ENCODE assay signal across 8 cellular contexts in genomic region chr18:44507729-44508325, GRCh38.
DNase-seq lines count a peak whose midpoint lies in the region; ATAC-seq, FAIRE-seq and TF ChIP-seq lines count a peak whose summit lies in the region.

No MANE protein-coding gene starts in this region.

- peak overlapping the region; percentile 80 for H3K27ac ChIP-seq in mesodermal cell (ENCODE audit: low read depth, low read length, severe bottlenecking)
- no peak overlapping the region for H3K27ac ChIP-seq in prostate gland
- no peak overlapping the region for H3K27ac ChIP-seq in breast epithelium

- H3K4me3 ChIP-seq in mesodermal cell (ENCODE audit: extremely low read depth, insufficient read depth, low read length, poor library complexity, severe bottlenecking) (no peak overlapping the region), prostate gland (no peak overlapping the region), breast epithelium (no peak overlapping the region)

- ATAC-seq in GM18508 (IDR thresholded peaks at IDR 0.05; ENCODE audit: insufficient read depth, unreplicated experiment): peak; percentile 75
- ATAC-seq in HG02884 (IDR thresholded peaks at IDR 0.05; ENCODE audit: unreplicated experiment): peak; percentile 71

- no peaks in the 10 kb centered on the region for H3K4me1 ChIP-seq in mesodermal cell (ENCODE audit: control insufficient read depth, insufficient read depth, low read length, poor library complexity, severe bottlenecking)
- no peaks in the 10 kb centered on the region for H3K4me1 ChIP-seq in prostate gland (replicated peaks)
- no peaks in the 10 kb centered on the region for H3K4me1 ChIP-seq in breast epithelium

- H3K9me3 ChIP-seq in mesodermal cell (ENCODE audit: control insufficient read depth, low read length): no peaks in the 10 kb centered on the region
- no peaks in the 10 kb centered on the region for H3K9me3 ChIP-seq in prostate gland
- H3K9me3 ChIP-seq in breast epithelium: no peaks in the 10 kb centered on the region

- no peak for TF ChIP-seq POLR2A in prostate gland (IDR thresholded peaks at IDR 0.05)
- no peak for TF ChIP-seq POLR2A in breast epithelium (IDR thresholded peaks at IDR 0.05)

- H3K36me3 ChIP-seq in mesodermal cell (ENCODE audit: control insufficient read depth, insufficient read depth, low read length): no peaks in the 10 kb centered on the region
- no peaks in the 10 kb centered on the region for H3K36me3 ChIP-seq in prostate gland
- H3K36me3 ChIP-seq in breast epithelium: no peaks in the 10 kb centered on the region

- intact Hi-C loops in prostate gland (cut with DNase I) (no loop called here), breast epithelium (cut with DNase I; ENCODE audit: low total_unique reads) (no loop called here)

- DNase-seq in UCSD-AML1 (lab: John Stamatoyannopoulos, UW; ENCODE audit: unreplicated experiment): peak; percentile 87
- no peak for DNase-seq in prostate gland (ENCODE audit: low spot score)
- DNase-seq in breast epithelium (ENCODE audit: low spot score in 2 of 2): no peak
- no peak for DNase-seq in DMS79 treated with DMSO at 0.1 percent for 48 hours (lab: John Stamatoyannopoulos, UW)
- DNase-seq in D721Med (ENCODE audit: insufficient read length, low spot score): no peak

- WGBS in mesodermal cell (ENCODE audit: insufficient coverage in 2 of 2), 2 experiments: 69 to 84% methylated on average over 2 to 4 of the region's 6 CpGs
- 84% methylated on average over 6 of the region's 6 CpGs for WGBS in prostate gland

- FAIRE-seq in D721Med (lab: Jason Lieb, UNC): no peak

- TF ChIP-seq CTCF in prostate gland (IDR thresholded peaks at IDR 0.05): no peak
- no peak for TF ChIP-seq CTCF in breast epithelium (IDR thresholded peaks at IDR 0.05)
- no peak for TF ChIP-seq CTCF in D721Med (IDR thresholded peaks at IDR 0.05; ENCODE audit: insufficient read depth, missing control alignments)

- H3K27me3 ChIP-seq in prostate gland (replicated peaks; ENCODE audit: insufficient read depth) (no peaks in the 10 kb centered on the region), breast epithelium (no peaks in the 10 kb centered on the region)
